Comparison of ENCODE assay signal across 8 cellular contexts in genomic region chr9:77457916-77458592, GRCh38.
DNase-seq lines count a peak whose midpoint lies in the region; ATAC-seq and TF ChIP-seq lines count a peak whose summit lies in the region.

No MANE protein-coding gene starts in this region.

- H3K27me3 ChIP-seq in Caco-2 (replicated peaks; ENCODE audit: control insufficient read depth, insufficient read depth, low read length) = no peaks in the 10 kb centered on the region

- ATAC-seq in GM19397 (IDR thresholded peaks at IDR 0.05; ENCODE audit: unreplicated experiment) (peak; percentile 76), HG03439 (IDR thresholded peaks at IDR 0.05; ENCODE audit: unreplicated experiment) (peak; percentile 79), naive B cell (ENCODE audit: low read depth in 2 of 2) (peak; percentile 74 to 78)
- ATAC-seq in activated CD8-positive, alpha-beta T cell treated with anti-CD3 and anti-CD28 coated beads, Interleukin-2, amount 10 ng/mL, durations not matched to agents 7 days and 5 days = peak; percentile 90
- ATAC-seq in stimulated activated naive CD8-positive, alpha-beta T cell treated with anti-CD3 and anti-CD28 coated beads, Interleukin-15, Interleukin-2, amounts not matched to agents 100 U/mL and 50 U/mL, for 24 hours = peak; percentile 84

- DNase-seq in Caco-2 (peak; percentile 34 to 37), NCI-H748 treated with DMSO at 0.1 percent for 48 hours (lab: John Stamatoyannopoulos, UW) (peak; percentile 70), endothelial cell (ENCODE audit: low spot score) (peak; percentile 71), naive B cell (peak; percentile 43)
- peak; percentile 79 for DNase-seq in activated CD8-positive, alpha-beta T cell treated with anti-CD3 and anti-CD28 coated beads, Interleukin-2, amount 10 ng/mL, durations not matched to agents 7 days and 5 days
- peak; percentile 67 for DNase-seq in stimulated activated naive CD8-positive, alpha-beta T cell treated with anti-CD3 and anti-CD28 coated beads, Interleukin-15, Interleukin-2, amounts not matched to agents 100 U/mL and 50 U/mL, for 24 hours

- H3K27ac Mint-ChIP-seq in Caco-2 (ENCODE audit: unreplicated experiment) (no peak overlapping the region), endothelial cell (ENCODE audit: unreplicated experiment) (no peak overlapping the region), naive B cell (peak overlapping the region in 2 of 6 donors; percentile 16 to 35)
- H3K27ac Mint-ChIP-seq in activated CD8-positive, alpha-beta T cell treated with anti-CD3 and anti-CD28 coated beads, Interleukin-2, amount 10 ng/mL, durations not matched to agents 7 days and 5 days = no peak overlapping the region

- H3K36me3 Mint-ChIP-seq in Caco-2 (ENCODE audit: insufficient read depth, unreplicated experiment) (peaks cover 7% of the 10 kb centered on the region), endothelial cell (ENCODE audit: low read depth, unreplicated experiment) (peaks cover 4% of the 10 kb centered on the region), naive B cell (no peaks in the 10 kb centered on the region)
- no peaks in the 10 kb centered on the region for H3K36me3 Mint-ChIP-seq in activated CD8-positive, alpha-beta T cell treated with anti-CD3 and anti-CD28 coated beads, Interleukin-2, amount 10 ng/mL, durations not matched to agents 7 days and 5 days (ENCODE audit: low read depth)

- no peaks in the 10 kb centered on the region for H3K9me3 ChIP-seq in Caco-2

- POLR2A ChIA-PET in Caco-2 (lab: Charles Lee) = no interaction called here
- POLR2A ChIA-PET in activated CD8-positive, alpha-beta T cell treated with anti-CD3 and anti-CD28 coated beads, Interleukin-2, amount 10 ng/mL, durations not matched to agents 7 days and 5 days (lab: Charles Lee) = no interaction called here

- BruUV-seq in Caco-2 (replicated peaks; lab: Mats Ljungman, UMichigan) = no TSS peak

- CTCF ChIA-PET in Caco-2 (lab: Charles Lee) = interaction anchor here (0.5 kb wide), 1 partner anchor 21 kb away, joined by 5 read pairs; no protein-coding TSS in a partner anchor
- CTCF ChIA-PET in activated CD8-positive, alpha-beta T cell treated with anti-CD3 and anti-CD28 coated beads, Interleukin-2, amount 10 ng/mL, durations not matched to agents 7 days and 5 days (lab: Charles Lee) = interaction anchor here (0.6 to 6.3 kb wide), 44 partner anchors 9 to 667 kb away, joined by 3 to 137 read pairs (median 5); partner anchors contain the start of gene VPS13A

- H3K4me1 Mint-ChIP-seq in Caco-2 (ENCODE audit: low read depth, unreplicated experiment) = no peaks in the 10 kb centered on the region
- peaks cover 13% of the 10 kb centered on the region for H3K4me1 Mint-ChIP-seq in activated CD8-positive, alpha-beta T cell treated with anti-CD3 and anti-CD28 coated beads, Interleukin-2, amount 10 ng/mL, durations not matched to agents 7 days and 5 days (ENCODE audit: low read depth)
- peaks cover 11% of the 10 kb centered on the region for H3K4me1 Mint-ChIP-seq in endothelial cell (ENCODE audit: unreplicated experiment)
- H3K4me1 Mint-ChIP-seq in naive B cell = peaks cover 13 to 17% (median 14%) of the 10 kb centered on the region in 3 donors

- H3K4me1 ChIP-seq in Caco-2 = no peaks in the 10 kb centered on the region

- intact Hi-C loops in Caco-2 (cut with micrococcal nuclease; ENCODE audit: unreplicated experiment) = loop anchor here (10.0 kb wide), 1 partner anchor 187 kb away; the partner anchor contains the start of gene GNA14

- H3K27me3 Mint-ChIP-seq in Caco-2 (ENCODE audit: insufficient read depth, unreplicated experiment) (no peaks in the 10 kb centered on the region), endothelial cell (ENCODE audit: unreplicated experiment) (peaks cover 2% of the 10 kb centered on the region), naive B cell (peaks cover 0 to 23% (median 7%) of the 10 kb centered on the region in 3 donors)
- peaks cover 2% of the 10 kb centered on the region for H3K27me3 Mint-ChIP-seq in activated CD8-positive, alpha-beta T cell treated with anti-CD3 and anti-CD28 coated beads, Interleukin-2, amount 10 ng/mL, durations not matched to agents 7 days and 5 days (ENCODE audit: low read depth)

- TF ChIP-seq CTCF in Caco-2 (IDR thresholded peaks at IDR 0.05; ENCODE audit: insufficient read depth in 1 of 2, low read depth in 1 of 2, low read length in 1 of 2, severe bottlenecking in 1 of 2, unreplicated experiment in 1 of 2) (peak; percentile 37 to 48), endothelial cell (IDR thresholded peaks at IDR 0.05; ENCODE audit: unreplicated experiment) (peak; percentile 74)

- H3K4me3 Mint-ChIP-seq in Caco-2 (ENCODE audit: unreplicated experiment) = no peak overlapping the region
- H3K4me3 Mint-ChIP-seq in activated CD8-positive, alpha-beta T cell treated with anti-CD3 and anti-CD28 coated beads, Interleukin-2, amount 10 ng/mL, durations not matched to agents 7 days and 5 days = no peak overlapping the region
- H3K4me3 Mint-ChIP-seq in endothelial cell (ENCODE audit: unreplicated experiment) = no peak overlapping the region
- no peak overlapping the region for H3K4me3 Mint-ChIP-seq in naive B cell

- H3K36me3 ChIP-seq in Caco-2 (ENCODE audit: control insufficient read depth, insufficient read depth, low read length) = no peaks in the 10 kb centered on the region

- H3K4me3 ChIP-seq in Caco-2 (ENCODE audit: low read depth, low read length) = no peak overlapping the region

- H3K9me3 Mint-ChIP-seq in Caco-2 (ENCODE audit: unreplicated experiment) = no peaks in the 10 kb centered on the region
- no peaks in the 10 kb centered on the region for H3K9me3 Mint-ChIP-seq in activated CD8-positive, alpha-beta T cell treated with anti-CD3 and anti-CD28 coated beads, Interleukin-2, amount 10 ng/mL, durations not matched to agents 7 days and 5 days (ENCODE audit: insufficient read depth)
- no peaks in the 10 kb centered on the region for H3K9me3 Mint-ChIP-seq in endothelial cell (ENCODE audit: unreplicated experiment)
- no peaks in the 10 kb centered on the region for H3K9me3 Mint-ChIP-seq in naive B cell
